ENCODE assay signal across 1 cellular context in genomic region chr5:172680921-172681320, GRCh38.
TF ChIP-seq lines count a peak whose summit lies in the region.

No MANE protein-coding gene starts in this region.

TF ChIP-seq in GM12878, 131 proteins besides CTCF, POLR2A, EP300 and RAD21 (continued from another document):
- TF ChIP-seq TCF12 (IDR thresholded peaks at IDR 0.05; ENCODE audit: low read depth, low read length) (no peak), ZBED1 (IDR thresholded peaks at IDR 0.05; ENCODE audit: borderline replicate concordance) (no peak)
TF ChIP-seq in GM12878: peak in this region for 1.
